Comparison of ENCODE assay signal across 13 cellular contexts in the genomic region with DNA sequence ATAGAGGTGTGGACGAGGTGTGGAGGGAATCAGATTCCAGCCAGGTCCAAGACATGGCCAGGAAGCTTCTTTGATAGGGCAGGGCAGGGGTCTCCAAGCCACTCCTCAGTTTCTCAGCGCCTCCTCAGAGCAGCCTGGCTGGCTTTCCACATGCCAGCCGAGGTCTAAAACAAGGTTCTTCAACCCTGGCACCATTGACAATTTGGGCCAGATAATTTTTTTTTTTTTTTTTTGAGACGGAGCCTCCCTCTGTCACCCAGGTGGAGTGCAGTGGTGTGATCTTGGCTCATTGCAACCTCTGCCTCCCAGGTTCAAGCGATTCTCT. TPM values are rescaled to one million over a fixed set of nuclear protein-coding genes. Genes with fewer than 3 reads are reported as not detected.
A peak's percentile ranks its signal among the peaks of the same experiment; 100 is the strongest.
DNase-seq lines count a peak whose midpoint lies in the region; ATAC-seq, FAIRE-seq and TF ChIP-seq lines count a peak whose summit lies in the region.
"Had no signal": no experiment of that assay in that cellular context is flagged by ENCODE, and none has a peak within 500 bp of the region (broad histone marks: within the 10 kb centered on the region; RNA-seq: fewer than 3 reads in every experiment).

No MANE protein-coding gene starts in this region.

- H3K9ac ChIP-seq in HCT116 (ENCODE audit: low read length) (peak overlapping the region; percentile 65), SK-N-SH (no peak overlapping the region), keratinocyte (ENCODE audit: control insufficient read depth, extremely low read depth, insufficient read depth, low read length) (no peak overlapping the region), rectal smooth muscle tissue (ENCODE audit: low read length) (no peak overlapping the region)

- FAIRE-seq in keratinocyte (lab: Jason Lieb, UNC), result no peak

- H3K36me3 ChIP-seq in HCT116 (ENCODE audit: control insufficient read depth in 1 of 2, insufficient read depth in 2 of 2, low read length in 2 of 2), result peaks cover 0 to 3% of the 10 kb centered on the region in 2 experiments; a peak in 1 of 4 replicates
- no peaks in the 10 kb centered on the region for H3K36me3 ChIP-seq in SK-N-SH (replicated peaks in 1 of 2; ENCODE audit: control insufficient read depth in 1 of 2, insufficient read depth in 2 of 2, low read length in 1 of 2)
- H3K36me3 ChIP-seq in keratinocyte (ENCODE audit: control insufficient read depth in 2 of 2, extremely low read depth in 1 of 2, insufficient read depth in 2 of 2, low read length in 2 of 2), result peaks cover 0 to 1% of the 10 kb centered on the region in 2 experiments
- no peaks in the 10 kb centered on the region for H3K36me3 ChIP-seq in rectal smooth muscle tissue (ENCODE audit: control insufficient read depth, insufficient read depth, low read length)

- POLR2A ChIA-PET in HCT116 (lab: Charles Lee), result interaction anchor here (0.7 to 1.4 kb wide), 5 partner anchors 23 to 322 kb away, joined by 3 to 4 read pairs (median 3); a partner anchor contains a TSS
- POLR2A ChIA-PET in SK-N-SH (lab: Yijun Ruan, JAX), result no interaction called here

- TF ChIP-seq RAD21 in HCT116 (IDR thresholded peaks at IDR 0.05; ENCODE audit: low read depth) (no peak), SK-N-SH (IDR thresholded peaks at IDR 0.05; ENCODE audit: low read length) (no peak)

- H3K9me3 ChIP-seq in HCT116 (ENCODE audit: control insufficient read depth in 1 of 2, insufficient read depth in 1 of 2, low read depth in 1 of 2, low read length in 2 of 2) (no peaks in the 10 kb centered on the region), SK-N-SH (no peaks in the 10 kb centered on the region), keratinocyte (ENCODE audit: control insufficient read depth, low read depth, low read length) (no peaks in the 10 kb centered on the region)

- intact Hi-C loops in HCT116 (cut with micrococcal nuclease), result loop anchor here (10.0 kb wide), 1 partner anchor 275 kb away; no protein-coding TSS in a partner anchor

- no peak for TF ChIP-seq POLR2A in HCT116 (IDR thresholded peaks at IDR 0.05; ENCODE audit: borderline replicate concordance, extremely low read depth, insufficient read depth, insufficient read length)

- H3K9me1 ChIP-seq in keratinocyte (ENCODE audit: control insufficient read depth, extremely low read depth, insufficient read depth, low read length), result no peaks in the 10 kb centered on the region

- DNase-seq in HCT116 (ENCODE audit: low read depth, low spot score) (no peak), SK-N-SH (no peak), keratinocyte (ENCODE audit: low read depth, low spot score) (no peak), DMS79 (lab: John Stamatoyannopoulos, UW) (no peak), amygdala (lab: John Stamatoyannopoulos, UW) (no peak)
- DNase-seq in stimulated activated CD4-positive, alpha-beta T cell treated with anti-CD3 and anti-CD28 coated beads, Interleukin-12 subunit alpha, Interleukin-12 subunit beta, amount 100 ng/mL, for 4 hours, result no peak
- DNase-seq: activated CD4-positive, CD25-positive, alpha-beta regulatory T cell treated with anti-CD3 and anti-CD28 coated beads, Interleukin-2, amount 50 U/mL, for 72 hours; effector memory CD8-positive, alpha-beta T cell; NCI-H1930; NCI-H526; T-helper 1 cell had no signal

- ATAC-seq in HCT116 (peak; percentile 24), HG02973 (IDR thresholded peaks at IDR 0.05; ENCODE audit: unreplicated experiment) (no peak)
- ATAC-seq: effector memory CD8-positive, alpha-beta T cell had no signal

- H3K27ac ChIP-seq in HCT116 (ENCODE audit: low read depth, low read length) (peak overlapping the region; percentile 93), SK-N-SH (ENCODE audit: low read depth in 2 of 2, low read length in 1 of 2) (peak overlapping the region; percentile 81 to 91; a peak in 3 of 4 replicates), keratinocyte (ENCODE audit: control insufficient read depth, insufficient read depth, low read length) (no peak overlapping the region), rectal smooth muscle tissue (ENCODE audit: low read depth, low read length) (peak overlapping the region; percentile 93)

- H3K79me2 ChIP-seq in HCT116 (ENCODE audit: insufficient read depth, low read length) (no peaks in the 10 kb centered on the region), SK-N-SH (ENCODE audit: insufficient read depth) (no peaks in the 10 kb centered on the region), keratinocyte (ENCODE audit: control insufficient read depth, insufficient read depth, low read length) (no peaks in the 10 kb centered on the region)

- no peaks in the 10 kb centered on the region for H3K9me2 ChIP-seq in HCT116 (ENCODE audit: insufficient read depth)
- H3K9me2 ChIP-seq in SK-N-SH, result no peaks in the 10 kb centered on the region

- H2AFZ ChIP-seq in HCT116 (ENCODE audit: low read depth, low read length, poor library complexity, severe bottlenecking) (no peak overlapping the region), SK-N-SH (ENCODE audit: low read depth) (no peak overlapping the region), keratinocyte (ENCODE audit: control insufficient read depth, low read length) (no peak overlapping the region)

- no peak for TF ChIP-seq EP300 in SK-N-SH (IDR thresholded peaks at IDR 0.05; ENCODE audit: borderline replicate concordance in 1 of 2, low read depth in 1 of 2, low read length in 1 of 2)

- H3K4me2 ChIP-seq in HCT116 (ENCODE audit: low read length) (peak overlapping the region; percentile 88), SK-N-SH (0 out of 2 replicates have a peak overlapping the region, but pooled peaks have one; percentile 69), keratinocyte (ENCODE audit: control insufficient read depth, extremely low read depth, insufficient read depth, low read depth, low read length) (peak overlapping the region; percentile 55)

- H4K20me1 ChIP-seq in HCT116 (ENCODE audit: insufficient read depth), result no peaks in the 10 kb centered on the region
- no peaks in the 10 kb centered on the region for H4K20me1 ChIP-seq in SK-N-SH (ENCODE audit: insufficient read depth)
- H4K20me1 ChIP-seq in keratinocyte (ENCODE audit: control insufficient read depth, extremely low read depth, insufficient read depth, low read length), result no peaks in the 10 kb centered on the region

- dilution Hi-C loops in keratinocyte (cut with MboI; ENCODE audit: extremely low pct_ligation_motif_present, low sequenced_read_pairs), result no loop called here

- H3F3A ChIP-seq in SK-N-SH (replicated peaks; ENCODE audit: insufficient read depth), result peaks cover 11% of the 10 kb centered on the region

- BruUV-seq in HCT116 (replicated peaks; lab: Mats Ljungman, UMichigan), result no TSS peak

- peaks cover 43 to 71% of the 10 kb centered on the region in 2 experiments for H3K4me1 ChIP-seq in HCT116 (ENCODE audit: control insufficient read depth in 1 of 2, insufficient read depth in 2 of 2, low read length in 2 of 2)
- peaks cover 7 to 30% of the 10 kb centered on the region in 2 experiments; a peak in 2 of 4 replicates for H3K4me1 ChIP-seq in SK-N-SH (ENCODE audit: control insufficient read depth in 1 of 2, insufficient read depth in 2 of 2, low read depth in 1 of 2, low read length in 1 of 2)
- peaks cover 32% of the 10 kb centered on the region for H3K4me1 ChIP-seq in keratinocyte (ENCODE audit: control insufficient read depth, extremely low read depth, insufficient read depth, low read length)
- H3K4me1 ChIP-seq in rectal smooth muscle tissue (ENCODE audit: control insufficient read depth, insufficient read depth, low read length), result peaks cover 31% of the 10 kb centered on the region

- TF ChIP-seq CTCF in HCT116 (IDR thresholded peaks at IDR 0.05 in 2 of 3, conservative IDR thresholded peaks at IDR 0.05 in 1 of 3; ENCODE audit: borderline replicate concordance in 1 of 3, insufficient read depth in 1 of 3, low read depth in 2 of 3, low read length in 2 of 3) (no peak), SK-N-SH (IDR thresholded peaks at IDR 0.05) (no peak), keratinocyte (optimal IDR thresholded peaks at IDR 0.05 in 1 of 3, IDR thresholded peaks at IDR 0.05 in 1 of 3, conservative IDR thresholded peaks at IDR 0.05 in 1 of 3; ENCODE audit: extremely low read depth in 1 of 3, insufficient read depth in 2 of 3, low read length in 3 of 3) (no peak)

- CTCF ChIA-PET in HCT116 (lab: Charles Lee) (no interaction called here), SK-N-SH (lab: Yijun Ruan, JAX) (interaction anchor here (1.0 to 1.5 kb wide), 3 partner anchors 51 to 280 kb away, joined by 3 to 4 read pairs (median 3); a partner anchor contains a TSS)

- RAD21 ChIA-PET in HCT116 (lab: Charles Lee; ENCODE audit: low non-redundant PET in 1 of 2, low total read pairs in 2 of 2, uncharacterized antibody in 2 of 2, unreplicated experiment in 2 of 2), result no interaction called here

- 50% methylated on average over 5 of the region's 5 CpGs for WGBS in SK-N-SH (ENCODE audit: low lambda C conversion rate)

- H3K27me3 ChIP-seq in HCT116 (ENCODE audit: insufficient read depth, low read length) (no peaks in the 10 kb centered on the region), SK-N-SH (ENCODE audit: insufficient read depth) (no peaks in the 10 kb centered on the region), keratinocyte (ENCODE audit: control insufficient read depth, extremely low read depth, insufficient read depth, low read length) (no peaks in the 10 kb centered on the region), rectal smooth muscle tissue (ENCODE audit: control insufficient read depth, insufficient read depth, low read length) (no peaks in the 10 kb centered on the region)

- H3K4me3 ChIP-seq in HCT116 (replicated peaks in 1 of 2; ENCODE audit: low read depth in 1 of 2, low read length in 2 of 2), result peak overlapping the region in 1 of 2 experiments; percentile 47; a peak in 2 of 4 replicates
- no peak overlapping the region for H3K4me3 ChIP-seq in SK-N-SH (ENCODE audit: low read depth in 2 of 2, low read length in 1 of 2)
- no peak overlapping the region for H3K4me3 ChIP-seq in keratinocyte (ENCODE audit: control insufficient read depth in 2 of 3, extremely low read depth in 1 of 3, insufficient read depth in 2 of 3, low read depth in 1 of 3, low read length in 3 of 3)
- no peak overlapping the region for H3K4me3 ChIP-seq in rectal smooth muscle tissue (ENCODE audit: low read length)

RNA-seq across cellular contexts. Expression of a gene that starts 21.3 kb away (rescaled TPM):
- 56.9 TPM for total RNA-seq in HCT116 (2021; ENCODE audit: unreplicated experiment)
- 62.1 and 65.3 TPM in 2 replicates for polyA plus RNA-seq in HCT116 (2012)
- 83.1 and 123 TPM in 2 replicates for polyA plus RNA-seq in SK-N-SH (2012; rRNA removed)
- polyA plus RNA-seq in SK-N-SH (2012; cell fraction: cytosol; rRNA removed), result 141 and 151 TPM in 2 replicates
- 28.4 and 33.7 TPM in 2 replicates for polyA plus RNA-seq in SK-N-SH (2012; cell fraction: nucleus; rRNA removed)
- 44.9 to 72.2 TPM (median 68.2 TPM) in 3 replicates for polyA plus RNA-seq in keratinocyte
- 133 TPM for polyA plus RNA-seq in keratinocyte (2011; ENCODE audit: low read depth)
- 94.0 and 113 TPM in 2 replicates for polyA plus RNA-seq in keratinocyte (2011; cell fraction: cytosol; rRNA removed)
- 44.6 and 45.0 TPM in 2 replicates for polyA plus RNA-seq in keratinocyte (2011; cell fraction: nucleus; rRNA removed)
- 76.5 and 96.9 TPM in 2 replicates for polyA plus RNA-seq in keratinocyte (2012; ENCODE audit: low replicate concordance)
- polyA minus RNA-seq in keratinocyte, result 12.6 to 22.0 TPM (median 14.5 TPM) in 3 replicates
- 32.0 TPM for polyA minus RNA-seq in keratinocyte (2011; cell fraction: cytosol; rRNA and poly(A)+ RNA removed)
- 6.4 and 11.7 TPM in 2 replicates for polyA minus RNA-seq in keratinocyte (2011; cell fraction: nucleus; rRNA and poly(A)+ RNA removed)

RNA-seq across cellular contexts. Expression of a gene that starts 58.0 kb away (rescaled TPM):
- total RNA-seq in HCT116 (2021; ENCODE audit: unreplicated experiment), result 4.9 TPM
- 3.9 and 4.9 TPM in 2 replicates for polyA plus RNA-seq in HCT116 (2012)
- polyA plus RNA-seq in SK-N-SH (2012; rRNA removed), result 2.8 and 3.2 TPM in 2 replicates
- 1.0 and 1.4 TPM in 2 replicates for polyA plus RNA-seq in SK-N-SH (2012; cell fraction: cytosol; rRNA removed)
- 10.4 and 10.9 TPM in 2 replicates for polyA plus RNA-seq in SK-N-SH (2012; cell fraction: nucleus; rRNA removed)
- 1.7 to 3.2 TPM (median 2.5 TPM) in 3 replicates for polyA plus RNA-seq in keratinocyte
- polyA plus RNA-seq in keratinocyte (2011; ENCODE audit: low read depth), result 0.47 TPM
- polyA plus RNA-seq in keratinocyte (2011; cell fraction: cytosol; rRNA removed), result 1.6 and 2.4 TPM in 2 replicates
- polyA plus RNA-seq in keratinocyte (2011; cell fraction: nucleus; rRNA removed), result 6.0 and 7.7 TPM in 2 replicates
- 3.2 TPM in 2 replicates for polyA plus RNA-seq in keratinocyte (2012; ENCODE audit: low replicate concordance)
- polyA minus RNA-seq in keratinocyte, result 4.2 to 9.1 TPM (median 4.3 TPM) in 3 replicates
- 3.1 TPM for polyA minus RNA-seq in keratinocyte (2011; cell fraction: cytosol; rRNA and poly(A)+ RNA removed)
- polyA minus RNA-seq in keratinocyte (2011; cell fraction: nucleus; rRNA and poly(A)+ RNA removed), result 4.2 and 5.6 TPM in 2 replicates
